9 cellular contexts compared by ENCODE assay signal in the genomic region with DNA sequence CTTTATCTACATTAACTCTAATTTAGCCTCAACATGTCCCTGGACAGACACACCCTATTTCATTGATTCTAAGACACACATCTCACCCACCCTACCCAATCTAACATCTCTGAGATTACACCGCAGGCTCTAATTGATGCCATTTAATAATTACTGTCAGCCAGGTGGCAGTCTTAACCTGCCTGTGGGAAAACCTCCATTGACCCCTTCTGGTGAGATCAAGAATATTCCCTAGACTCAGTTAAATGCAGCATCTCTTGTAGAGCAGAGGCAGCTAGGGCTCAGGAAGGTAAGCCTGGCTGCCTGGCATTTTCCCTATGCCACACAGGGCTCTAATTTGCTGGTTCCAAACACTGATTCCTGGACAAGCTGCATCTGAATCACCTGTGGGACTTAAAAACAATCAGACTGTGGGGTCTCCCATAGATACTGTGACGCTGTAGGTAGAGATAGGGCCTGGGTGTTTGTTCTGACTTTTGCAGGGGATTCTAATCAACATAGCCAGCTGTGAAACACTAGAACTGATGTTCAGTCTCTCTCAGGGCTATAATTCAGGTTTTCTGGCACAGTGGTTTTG. TPM values are rescaled to one million over a fixed set of nuclear protein-coding genes. Genes with fewer than 3 reads are reported as not detected.
DNase-seq lines count a peak whose midpoint lies in the region; ATAC-seq and TF ChIP-seq lines count a peak whose summit lies in the region.
"Had no signal": no experiment of that assay in that cellular context is flagged by ENCODE, and none has a peak within 500 bp of the region (broad histone marks: within the 10 kb centered on the region; RNA-seq: fewer than 3 reads in every experiment).

No MANE protein-coding gene starts in this region.

- H3K79me2 ChIP-seq in DOHH2 (ENCODE audit: control insufficient read depth, low read length): no peaks in the 10 kb centered on the region

- no peaks in the 10 kb centered on the region for H3K9me3 ChIP-seq in DOHH2 (ENCODE audit: control insufficient read depth, insufficient read depth, low read length)
- H3K9me3 ChIP-seq: neutrophil had no signal

- H3K4me3 ChIP-seq in DOHH2 (ENCODE audit: low read length): no peak overlapping the region
- H3K4me3 ChIP-seq in coronary artery: no peak overlapping the region

- ATAC-seq in GM18861 (IDR thresholded peaks at IDR 0.05; ENCODE audit: unreplicated experiment) (no peak), HG02588 (IDR thresholded peaks at IDR 0.05; ENCODE audit: unreplicated experiment) (no peak)

- DNase-seq in SK-MEL-5 (ENCODE audit: low read depth, low spot score) (peak; percentile 61), iPS-NIHi11 (ENCODE audit: low spot score) (peak; percentile 73), coronary artery (ENCODE audit: low spot score) (no peak), cortex of kidney (lab: John Stamatoyannopoulos, UW) (no peak)

- TF ChIP-seq CTCF in DOHH2 (IDR thresholded peaks at IDR 0.05; ENCODE audit: low read depth, low read length, poor library complexity, severe bottlenecking) (peak; percentile 72), LNCAP (IDR thresholded peaks at IDR 0.05) (peak; percentile 68), coronary artery (IDR thresholded peaks at IDR 0.05) (no peak)

- H3K9me2 ChIP-seq in DOHH2 (replicated peaks; ENCODE audit: control insufficient read depth, low read length): no peaks in the 10 kb centered on the region

- H3K27me3 ChIP-seq in DOHH2 (ENCODE audit: control insufficient read depth, low read length): peaks cover 10% of the 10 kb centered on the region; the same call in 1 of the 2 replicates

- H3K27ac ChIP-seq in DOHH2 (ENCODE audit: low read depth, low read length) (no peak overlapping the region), coronary artery (no peak overlapping the region)
- H3K27ac ChIP-seq: neutrophil had no signal

- H3F3A ChIP-seq in DOHH2 (ENCODE audit: control insufficient read depth, insufficient read depth): 0 out of 2 replicates have a peak, but pooled peaks cover 2% of the 10 kb centered on the region

- no peak overlapping the region for H3K4me2 ChIP-seq in DOHH2 (ENCODE audit: low read length)

- in situ Hi-C loops in SK-MEL-5 (cut with HindIII; ENCODE audit: low pct_unique_long_range_greater_than_20kb, low sequenced_read_pairs): no loop called here

- peaks cover 7% of the 10 kb centered on the region; the same call in 1 of the 2 replicates for H3K36me3 ChIP-seq in DOHH2 (ENCODE audit: control insufficient read depth, low read length)

- H4K20me1 ChIP-seq in DOHH2 (ENCODE audit: control insufficient read depth, insufficient read depth, low read depth, low read length): no peaks in the 10 kb centered on the region

- H3K4me1 ChIP-seq in DOHH2 (ENCODE audit: control insufficient read depth, low read length): peaks cover 43% of the 10 kb centered on the region

RNA-seq across cellular contexts. Expression of gene MCRS1, which starts 14.3 kb away (rescaled TPM):
- total RNA-seq in SK-MEL-5 (2014; rRNA removed; shearing (Covaris generic)): 42.5 and 45.2 TPM in 2 replicates
- 58.6 and 62.2 TPM in 2 replicates for polyA plus RNA-seq in SK-MEL-5 (2015; cell fraction: cytosol; rRNA removed)
- polyA plus RNA-seq in SK-MEL-5 (2015; cell fraction: nucleus; rRNA removed): 217 and 222 TPM in 2 replicates

RNA-seq across cellular contexts. Expression of gene KCNH3, which starts 14.8 kb away (rescaled TPM):
- total RNA-seq in SK-MEL-5 (2014; rRNA removed; shearing (Covaris generic)): 0.66 and 0.90 TPM in 2 replicates
- 0.63 and 0.67 TPM in 2 replicates for polyA plus RNA-seq in SK-MEL-5 (2015; cell fraction: cytosol; rRNA removed)
- 0.91 and 2.1 TPM in 2 replicates for polyA plus RNA-seq in SK-MEL-5 (2015; cell fraction: nucleus; rRNA removed)

RNA-seq across cellular contexts. Expression of gene FAM186B, which starts 51.8 kb away (rescaled TPM):
- total RNA-seq in SK-MEL-5 (2014; rRNA removed; shearing (Covaris generic)): 0.75 and 0.95 TPM in 2 replicates
- 0.39 and 0.64 TPM in 2 replicates for polyA plus RNA-seq in SK-MEL-5 (2015; cell fraction: cytosol; rRNA removed)
- 0.47 and 1.0 TPM in 2 replicates for polyA plus RNA-seq in SK-MEL-5 (2015; cell fraction: nucleus; rRNA removed)

Comparison
In these comparisons a context has a peak if more than half of its experiments do, and no peak if none do; other contexts are left out.
1. DNase-seq: peak in SK-MEL-5 (single experiment) and iPS-NIHi11 (single experiment); none in coronary artery (single experiment) and cortex of kidney (single experiment).